Comparison of ENCODE assay signal across 9 cellular contexts in the genomic region with DNA sequence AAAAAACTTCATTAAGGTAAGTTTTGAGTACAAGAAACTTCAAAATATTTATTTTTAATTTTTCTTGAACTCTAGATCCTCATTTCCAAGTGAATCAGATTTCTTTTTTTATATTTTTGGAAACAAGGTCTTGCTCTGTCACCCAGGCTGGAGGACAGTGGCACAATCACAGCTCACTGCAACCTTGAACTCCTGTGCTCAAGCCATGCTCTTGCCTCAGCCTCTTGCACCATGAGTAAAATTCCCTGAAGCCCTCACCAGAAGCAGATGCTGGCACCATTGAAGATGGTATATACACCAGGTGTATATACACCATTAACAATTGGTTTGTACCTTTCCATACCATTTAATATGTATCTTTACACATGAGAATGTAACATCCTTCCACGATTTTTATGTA.
"Had no signal": no experiment of that assay in that cellular context is flagged by ENCODE, and none has a peak within 500 bp of the region (broad histone marks: within the 10 kb centered on the region; RNA-seq: fewer than 3 reads in every experiment).

No MANE protein-coding gene starts in this region.

- H3K4me3 ChIP-seq: GM23248, GM23338, HAP-1 had no signal

- H3K9me3 Mint-ChIP-seq: GM23338, H9, HFFc6 had no signal

- H3K36me3 ChIP-seq: HAP-1 had no signal

- H3K9me3 ChIP-seq: HAP-1 had no signal

- H3K27ac ChIP-seq: GM23248 had no signal

- H3K4me1 ChIP-seq: HAP-1 had no signal

- H3K4me3 Mint-ChIP-seq: GM23338, H9, HFFc6 had no signal

- H3K27ac Mint-ChIP-seq: GM23338, H9, HFFc6 had no signal

- DNase-seq: GM23248, GOT3, H7, H9, HCEC 1CT, HFFc6 had no signal

- H3K4me1 Mint-ChIP-seq: GM23338 had no signal

- ATAC-seq: GM23338, HCT116 had no signal
